13 cellular contexts compared by ENCODE assay signal in the genomic region with DNA sequence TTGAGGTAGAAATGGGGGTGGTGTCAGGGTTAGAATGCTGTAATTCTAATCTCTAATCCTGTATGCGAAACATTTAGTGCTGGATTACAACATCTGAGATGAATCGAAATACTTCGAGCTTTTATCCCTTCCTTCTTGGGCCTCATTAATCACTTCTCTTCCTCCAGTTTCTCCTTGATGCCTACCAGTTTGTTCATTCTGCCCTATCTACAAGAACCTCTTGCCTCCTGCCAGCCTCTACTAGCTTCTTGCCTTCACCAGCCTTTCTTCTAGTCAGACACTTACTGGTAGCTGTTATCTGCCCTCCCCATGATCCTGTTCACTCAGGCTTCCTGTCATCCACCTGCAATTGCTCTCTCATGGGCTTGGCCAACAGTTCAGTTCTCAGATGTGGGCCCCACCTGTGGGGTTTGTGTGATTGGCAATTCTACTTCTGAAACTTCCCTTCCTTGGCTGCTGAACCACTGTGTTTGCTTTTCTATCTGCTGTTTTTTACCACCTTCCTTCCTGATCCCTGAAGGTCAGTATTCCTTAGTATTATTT. TPM values are rescaled to one million over a fixed set of nuclear protein-coding genes. Genes with fewer than 3 reads are reported as not detected.
DNase-seq lines count a peak whose midpoint lies in the region; ATAC-seq and TF ChIP-seq lines count a peak whose summit lies in the region.
"Had no signal": no experiment of that assay in that cellular context is flagged by ENCODE, and none has a peak within 500 bp of the region (broad histone marks: within the 10 kb centered on the region; RNA-seq: fewer than 3 reads in every experiment).

No MANE protein-coding gene starts in this region.

- POLR2A ChIA-PET in CD8-positive, alpha-beta T cell (lab: Charles Lee) = interaction anchor here (0.8 to 1.5 kb wide), 3 partner anchors 21 to 262 kb away, joined by 3 to 4 read pairs (median 3); a partner anchor contains a TSS
- POLR2A ChIA-PET in IMR-90 (lab: Charles Lee; ENCODE audit: unreplicated experiment) = no interaction called here

- no peak overlapping the region for H3K4me3 ChIP-seq in CD8-positive, alpha-beta T cell (ENCODE audit: low read depth, low read length)
- H3K4me3 ChIP-seq in IMR-90 (ENCODE audit: insufficient read depth, low read depth, low read length) = no peak overlapping the region
- H3K4me3 ChIP-seq: HAP-1 had no signal

- 0 out of 4 replicates have a peak overlapping the region, but pooled peaks of 1 of the 2 experiments have one; percentile 7 for H4K8ac ChIP-seq in IMR-90 (ENCODE audit: low read depth in 2 of 2, low read length in 2 of 2)

- dilution Hi-C loops in IMR-90 (cut with HindIII; ENCODE audit: low sequenced_read_pairs, unreplicated experiment) = no loop called here

- TF ChIP-seq RAD21 in IMR-90 (IDR thresholded peaks at IDR 0.05; ENCODE audit: low read length) = no peak

- no peak overlapping the region for H2AFZ ChIP-seq in IMR-90 (replicated peaks; ENCODE audit: low read length, poor library complexity)

- peaks cover 13% of the 10 kb centered on the region for H3K9me1 ChIP-seq in IMR-90 (ENCODE audit: insufficient read depth, low read length)

- no peak for TF ChIP-seq CTCF in CD8-positive, alpha-beta T cell (IDR thresholded peaks at IDR 0.05)
- TF ChIP-seq CTCF in IMR-90 (conservative IDR thresholded peaks at IDR 0.05; ENCODE audit: low read depth, low read length) (no peak), progenitor cell of endocrine pancreas (IDR thresholded peaks at IDR 0.05; ENCODE audit: unreplicated experiment) (no peak)

- peak overlapping the region; percentile 22; the same call in 1 of the 2 replicates for H3K14ac ChIP-seq in IMR-90 (replicated peaks; ENCODE audit: low read depth, low read length)

- no peak overlapping the region for H2BK20ac ChIP-seq in IMR-90 (ENCODE audit: low read depth, low read length)

- WGBS in IMR-90 (ENCODE audit: extremely low coverage in 2 of 2, insufficient read length in 1 of 2), 2 experiments = 71% methylated on average over 2 of the region's 3 CpGs; no CpG with 5 or more reads in 1 of the 2 experiments

- peak overlapping the region; percentile 68 for H3K27ac Mint-ChIP-seq in CD8-positive, alpha-beta T cell
- H3K27ac Mint-ChIP-seq in central memory CD8-positive, alpha-beta T cell (ENCODE audit: low read depth) = peak overlapping the region; percentile 38
- H3K27ac Mint-ChIP-seq in progenitor cell of endocrine pancreas = peak overlapping the region; percentile 9

- peaks cover 42% of the 10 kb centered on the region for H4K20me1 ChIP-seq in IMR-90 (ENCODE audit: insufficient read depth, low read length)

- H3K56ac ChIP-seq in IMR-90 (ENCODE audit: extremely low read depth, insufficient read depth, low read length) = no peak overlapping the region

- H2AK5ac ChIP-seq in IMR-90 (ENCODE audit: low read depth, low read length) = no peak overlapping the region

- peaks cover 31% of the 10 kb centered on the region for H3K4me1 Mint-ChIP-seq in CD8-positive, alpha-beta T cell (ENCODE audit: low read depth)
- H3K4me1 Mint-ChIP-seq in central memory CD8-positive, alpha-beta T cell = peaks cover 28% of the 10 kb centered on the region
- no peaks in the 10 kb centered on the region for H3K4me1 Mint-ChIP-seq in progenitor cell of endocrine pancreas (ENCODE audit: low read depth)

- H3K4me3 Mint-ChIP-seq in CD8-positive, alpha-beta T cell = no peak overlapping the region
- H3K4me3 Mint-ChIP-seq in central memory CD8-positive, alpha-beta T cell = no peak overlapping the region
- no peak overlapping the region for H3K4me3 Mint-ChIP-seq in progenitor cell of endocrine pancreas (ENCODE audit: low read depth)

- no peak for TF ChIP-seq POLR2A in IMR-90 (IDR thresholded peaks at IDR 0.05; ENCODE audit: low read depth, low read length)

- CTCF ChIA-PET in CD8-positive, alpha-beta T cell (lab: Charles Lee) = interaction anchor here (0.6 to 1.5 kb wide), 2 partner anchors 10 to 262 kb away, joined by 3 read pairs; no protein-coding TSS in a partner anchor
- CTCF ChIA-PET in IMR-90 (lab: Yijun Ruan, JAX) = no interaction called here

- H3K23ac ChIP-seq in IMR-90 (ENCODE audit: low read depth, low read length) = no peak overlapping the region

- intact Hi-C loops in CD8-positive, alpha-beta T cell (cut with DNase I, micrococcal nuclease) = no loop called here
- intact Hi-C loops in IMR-90 (cut with micrococcal nuclease) = no loop called here

- H3K36me3 Mint-ChIP-seq in CD8-positive, alpha-beta T cell = peaks cover 84% of the 10 kb centered on the region
- H3K36me3 Mint-ChIP-seq in central memory CD8-positive, alpha-beta T cell (ENCODE audit: insufficient read depth) = peaks cover 67% of the 10 kb centered on the region
- H3K36me3 Mint-ChIP-seq in progenitor cell of endocrine pancreas (ENCODE audit: insufficient read depth) = peaks cover 36% of the 10 kb centered on the region

- peak in 2 of 7 experiments; percentile 8 to 28 for DNase-seq in CD8-positive, alpha-beta T cell
- no peak for DNase-seq in IMR-90
- no peak for DNase-seq in central memory CD8-positive, alpha-beta T cell (ENCODE audit: low spot score in 2 of 2)
- no peak for DNase-seq in progenitor cell of endocrine pancreas (ENCODE audit: low spot score, unreplicated experiment)
- no peak for DNase-seq in dermis blood vessel endothelial cell
- no peak for DNase-seq in NCI-H1105 treated with DMSO at 0.1 percent for 48 hours (lab: John Stamatoyannopoulos, UW)
- DNase-seq: amniotic stem cell, midbrain, MV-4-11, substantia nigra had no signal

- in situ Hi-C loops in IMR-90 (cut with MboI; ENCODE audit: low sequenced_read_pairs) = no loop called here

- H3K9me3 ChIP-seq in CD8-positive, alpha-beta T cell (ENCODE audit: low read length) = no peaks in the 10 kb centered on the region
- H3K9me3 ChIP-seq in IMR-90 (ENCODE audit: control insufficient read depth, insufficient read depth, low read length) = no peaks in the 10 kb centered on the region
- H3K9me3 ChIP-seq: HAP-1 had no signal

- H3K4me2 ChIP-seq in IMR-90 (ENCODE audit: low read depth, low read length) = no peak overlapping the region

- no peak overlapping the region for H3K27ac ChIP-seq in CD8-positive, alpha-beta T cell (ENCODE audit: low read depth, low read length)
- peak overlapping the region; percentile 44; the same call in 1 of the 2 replicates for H3K27ac ChIP-seq in IMR-90 (ENCODE audit: insufficient read depth, low read length)
- H3K27ac ChIP-seq: C4-2B had no signal

- H3K9ac ChIP-seq in IMR-90 (ENCODE audit: low read depth, low read length) = no peak overlapping the region

- H2BK15ac ChIP-seq in IMR-90 (ENCODE audit: low read depth, low read length) = no peak overlapping the region

- no TSS peak for BruUV-seq in IMR-90 (replicated peaks; lab: Mats Ljungman, UMichigan)

- no peak overlapping the region for H3K18ac ChIP-seq in IMR-90 (ENCODE audit: low read depth, low read length)

- H4K91ac ChIP-seq in IMR-90 (ENCODE audit: insufficient read depth, low read depth, low read length) = no peak overlapping the region

- H3K36me3 ChIP-seq in CD8-positive, alpha-beta T cell (ENCODE audit: insufficient read depth, low read length) = peaks cover 47% of the 10 kb centered on the region
- H3K36me3 ChIP-seq in IMR-90 (ENCODE audit: control insufficient read depth, insufficient read depth, low read length) = peaks cover 59% of the 10 kb centered on the region

- peak; percentile 52 for ATAC-seq in CD8-positive, alpha-beta T cell
- ATAC-seq in IMR-90 (ENCODE audit: low read depth) = no peak
- ATAC-seq in central memory CD8-positive, alpha-beta T cell (replicated peaks; ENCODE audit: extremely low read depth, poor library complexity, severe bottlenecking) = no peak
- ATAC-seq in HG02852 (IDR thresholded peaks at IDR 0.05; ENCODE audit: unreplicated experiment) = no peak

- no peak overlapping the region for H4K5ac ChIP-seq in IMR-90 (ENCODE audit: low read depth, low read length)

- H3K9me3 Mint-ChIP-seq in CD8-positive, alpha-beta T cell = no peaks in the 10 kb centered on the region
- H3K9me3 Mint-ChIP-seq in central memory CD8-positive, alpha-beta T cell = no peaks in the 10 kb centered on the region
- H3K9me3 Mint-ChIP-seq in progenitor cell of endocrine pancreas (ENCODE audit: low read depth) = no peaks in the 10 kb centered on the region

- no peak overlapping the region for H2AK9ac ChIP-seq in IMR-90 (replicated peaks; ENCODE audit: low read depth, low read length, poor library complexity)

- H3K4me1 ChIP-seq in CD8-positive, alpha-beta T cell (ENCODE audit: insufficient read depth, low read length) = peaks cover 14% of the 10 kb centered on the region
- H3K4me1 ChIP-seq in IMR-90 (ENCODE audit: control insufficient read depth, insufficient read depth, low read length) = peaks cover 13% of the 10 kb centered on the region
- H3K4me1 ChIP-seq: HAP-1 had no signal

- H2BK5ac ChIP-seq in IMR-90 (ENCODE audit: low read depth, low read length, poor library complexity, severe bottlenecking) = peak overlapping the region; percentile 79

- no peaks in the 10 kb centered on the region for H3K27me3 ChIP-seq in CD8-positive, alpha-beta T cell (ENCODE audit: insufficient read depth, low read length)
- no peaks in the 10 kb centered on the region for H3K27me3 ChIP-seq in IMR-90 (ENCODE audit: control insufficient read depth, insufficient read depth, low read length)

- peaks cover 31 to 66% of the 10 kb centered on the region in 2 experiments for H3K79me1 ChIP-seq in IMR-90 (ENCODE audit: low read depth in 1 of 2, low read length in 2 of 2)

- H3K27me3 Mint-ChIP-seq in CD8-positive, alpha-beta T cell (ENCODE audit: low read depth) = no peaks in the 10 kb centered on the region
- H3K27me3 Mint-ChIP-seq in central memory CD8-positive, alpha-beta T cell = no peaks in the 10 kb centered on the region
- H3K27me3 Mint-ChIP-seq in progenitor cell of endocrine pancreas = no peaks in the 10 kb centered on the region

- peak overlapping the region; percentile 25; the same call in 1 of the 2 replicates for H3K4ac ChIP-seq in IMR-90 (ENCODE audit: low read depth, low read length)

- H2BK120ac ChIP-seq in IMR-90 (ENCODE audit: low read depth, low read length) = no peak overlapping the region

RNA-seq across cellular contexts. Expression of a gene that starts 15.4 kb away (rescaled TPM):
- total RNA-seq in CD8-positive, alpha-beta T cell = 10 to 100 TPM; 20.6 to 22.5 TPM
- 30.8 and 38.6 TPM in 2 replicates for total RNA-seq in IMR-90 (2012; rRNA removed)
- polyA plus RNA-seq in IMR-90 (2012; rRNA removed) = 15.5 and 17.1 TPM in 2 replicates
- polyA plus RNA-seq in IMR-90 (2012; cell fraction: cytosol; rRNA removed) = 7.2 and 7.7 TPM in 2 replicates
- polyA plus RNA-seq in IMR-90 (2012; cell fraction: nucleus; rRNA removed; ENCODE audit: low replicate concordance) = 15.5 and 22.7 TPM in 2 replicates
- total RNA-seq in progenitor cell of endocrine pancreas = 63.6 and 67.0 TPM in 2 replicates
- total RNA-seq in dermis blood vessel endothelial cell = 38.3 and 43.8 TPM in 2 replicates

RNA-seq across cellular contexts. Expression of a gene that starts 25.0 kb away (rescaled TPM):
- total RNA-seq in CD8-positive, alpha-beta T cell = 100 to 1,000 TPM; 216 to 246 TPM
- total RNA-seq in IMR-90 (2012; rRNA removed) (504 and 570 TPM in 2 replicates), progenitor cell of endocrine pancreas (445 and 460 TPM in 2 replicates), dermis blood vessel endothelial cell (529 and 622 TPM in 2 replicates)
- 320 and 420 TPM in 2 replicates for polyA plus RNA-seq in IMR-90 (2012; rRNA removed)
- polyA plus RNA-seq in IMR-90 (2012; cell fraction: cytosol; rRNA removed) = 75.8 and 130 TPM in 2 replicates
- 96.8 and 681 TPM in 2 replicates for polyA plus RNA-seq in IMR-90 (2012; cell fraction: nucleus; rRNA removed; ENCODE audit: low replicate concordance)

RNA-seq across cellular contexts. Expression of a gene that starts 25.2 kb away (rescaled TPM):
- 100 to 1,000 TPM in 1 of 2 experiments, 10 to 100 TPM in 1; 97.5 to 104 TPM for total RNA-seq in CD8-positive, alpha-beta T cell
- total RNA-seq in IMR-90 (2012; rRNA removed) = 1,093 and 1,165 TPM in 2 replicates
- polyA plus RNA-seq in IMR-90 (2012; rRNA removed) = 648 and 649 TPM in 2 replicates
- polyA plus RNA-seq in IMR-90 (2012; cell fraction: cytosol; rRNA removed) = 217 and 232 TPM in 2 replicates
- 545 and 768 TPM in 2 replicates for polyA plus RNA-seq in IMR-90 (2012; cell fraction: nucleus; rRNA removed; ENCODE audit: low replicate concordance)
- 388 and 399 TPM in 2 replicates for total RNA-seq in progenitor cell of endocrine pancreas
- 594 and 863 TPM in 2 replicates for total RNA-seq in dermis blood vessel endothelial cell

Comparison
In these comparisons a context has a peak if more than half of its experiments do, and no peak if none do; other contexts are left out.
1. H3K27ac Mint-ChIP-seq: peak in every context shown above with its lines; median percentile 68 in CD8-positive, alpha-beta T cell; 38 in central memory CD8-positive, alpha-beta T cell; 9 in progenitor cell of endocrine pancreas.